15 cellular contexts compared by ENCODE assay signal in the genomic region with DNA sequence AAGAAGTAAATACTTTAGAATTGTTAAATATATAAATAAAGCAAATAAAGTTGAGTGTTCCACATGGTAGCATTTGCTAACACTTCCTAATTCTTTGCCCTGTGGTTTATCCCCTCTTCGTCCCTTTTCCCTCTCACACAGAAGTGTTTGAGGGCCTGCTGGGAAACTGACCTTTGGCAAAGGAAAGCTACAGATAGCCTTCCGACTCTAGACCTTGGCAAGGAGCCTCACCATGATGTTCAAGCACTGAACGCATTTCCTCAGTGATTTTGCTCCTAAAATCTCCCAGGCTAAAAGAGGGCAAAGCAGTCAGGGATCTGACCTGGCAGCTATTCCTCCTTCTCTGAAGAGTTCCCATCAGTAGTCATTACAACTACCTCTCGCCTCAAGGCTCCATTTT. TPM values are rescaled to one million over a fixed set of nuclear protein-coding genes. Genes with fewer than 3 reads are reported as not detected.
"Had no signal": no experiment of that assay in that cellular context is flagged by ENCODE, and none has a peak within 500 bp of the region (broad histone marks: within the 10 kb centered on the region; RNA-seq: fewer than 3 reads in every experiment).

No MANE protein-coding gene starts in this region.

- H3K9me3 ChIP-seq: esophagus muscularis mucosa had no signal

- H3K27ac Mint-ChIP-seq: stimulated activated memory B cell treated with anti-CD40 and anti-IgM and Interleukin-4, amounts not matched to agents 10 μg/mL and 1 μg/mL and 100 μg/mL, for 72 hours; T-helper 2 cell treated with Interferon-gamma antibody and Interleukin-4, amounts not matched to agents 5 μg/mL and 100 μg/mL, for 36 hours had no signal

- H3K9ac ChIP-seq: parathyroid adenoma had no signal

- DNase-seq: activated CD4-positive, alpha-beta T cell treated with anti-CD3 and anti-CD28 coated beads, Interleukin-2, amount 50 U/mL, for 4 hours; activated effector memory CD4-positive, alpha-beta T cell treated with anti-CD3 and anti-CD28 coated beads, Interleukin-2, amount 50 U/mL, for 16 hours; activated T-cell treated with anti-CD3 and anti-CD28 coated beads, Interleukin-2, amount 50 U/mL, for 1 hour; central memory CD4-positive, alpha-beta T cell; dermis blood vessel endothelial cell; foreskin fibroblast; head of caudate nucleus; islet precursor cell; naive thymus-derived CD4-positive, alpha-beta T cell had no signal

- H3K27ac ChIP-seq: esophagus muscularis mucosa, parathyroid adenoma had no signal

- ATAC-seq: naive thymus-derived CD4-positive, alpha-beta T cell; stimulated activated memory B cell treated with anti-CD40 and anti-IgM and Interleukin-4, amounts not matched to agents 10 μg/mL and 1 μg/mL and 100 μg/mL, for 72 hours had no signal

- H3K9me3 Mint-ChIP-seq: naive thymus-derived CD4-positive, alpha-beta T cell; stimulated activated memory B cell treated with anti-CD40 and anti-IgM and Interleukin-4, amounts not matched to agents 10 μg/mL and 1 μg/mL and 100 μg/mL, for 72 hours; T-helper 2 cell treated with Interferon-gamma antibody and Interleukin-4, amounts not matched to agents 5 μg/mL and 100 μg/mL, for 36 hours had no signal

- H3K4me1 ChIP-seq: parathyroid adenoma had no signal

- H3K27me3 ChIP-seq: esophagus muscularis mucosa had no signal

- H3K27me3 Mint-ChIP-seq: naive thymus-derived CD4-positive, alpha-beta T cell; stimulated activated memory B cell treated with anti-CD40 and anti-IgM and Interleukin-4, amounts not matched to agents 10 μg/mL and 1 μg/mL and 100 μg/mL, for 72 hours had no signal

- H3K4me3 ChIP-seq: esophagus muscularis mucosa, lung had no signal

- H3K4me3 Mint-ChIP-seq: naive thymus-derived CD4-positive, alpha-beta T cell; stimulated activated memory B cell treated with anti-CD40 and anti-IgM and Interleukin-4, amounts not matched to agents 10 μg/mL and 1 μg/mL and 100 μg/mL, for 72 hours; T-helper 2 cell treated with Interferon-gamma antibody and Interleukin-4, amounts not matched to agents 5 μg/mL and 100 μg/mL, for 36 hours had no signal

RNA-seq across cellular contexts. Expression of a gene that starts 52.5 kb away (rescaled TPM):
- total RNA-seq: astrocyte, dermis blood vessel endothelial cell, esophagus muscularis mucosa had no signal
